22 cellular contexts compared by ENCODE assay signal in the genomic region with DNA sequence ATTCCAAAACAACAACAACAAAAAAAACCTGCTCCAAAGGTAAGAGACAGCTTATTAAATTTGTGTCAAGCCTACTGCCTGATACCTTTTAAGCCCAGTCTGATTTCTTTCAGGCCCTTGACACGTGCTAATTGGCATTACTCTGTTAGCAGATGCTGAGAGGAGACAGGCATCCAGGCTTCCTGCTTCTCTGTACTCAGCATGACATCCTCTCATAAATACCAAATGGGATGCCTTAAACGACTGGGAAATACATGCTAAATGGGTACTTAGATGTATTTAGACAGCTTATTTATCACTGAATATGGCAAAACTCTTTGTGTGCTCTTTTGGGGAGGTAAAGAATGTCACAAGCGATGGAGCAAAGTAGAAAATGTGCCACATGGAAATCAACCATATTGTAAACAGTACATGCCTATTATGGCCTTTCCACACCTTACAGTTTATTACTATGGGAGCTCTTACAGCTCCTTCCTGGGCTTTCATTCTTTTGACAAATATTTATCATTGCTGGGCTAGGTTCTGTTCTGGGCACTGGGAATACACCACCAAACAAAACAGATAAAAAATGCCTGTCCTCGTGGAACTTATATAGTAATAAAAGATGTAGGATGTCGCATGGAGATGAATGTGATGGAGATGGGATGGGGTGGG. TPM values are rescaled to one million over a fixed set of nuclear protein-coding genes. Genes with fewer than 3 reads are reported as not detected.
DNase-seq lines count a peak whose midpoint lies in the region; ATAC-seq, FAIRE-seq and TF ChIP-seq lines count a peak whose summit lies in the region.
"Had no signal": no experiment of that assay in that cellular context is flagged by ENCODE, and none has a peak within 500 bp of the region (broad histone marks: within the 10 kb centered on the region; RNA-seq: fewer than 3 reads in every experiment).

No MANE protein-coding gene starts in this region.

- H3K4me3 Mint-ChIP-seq in endodermal cell (no peak overlapping the region), glutamatergic neuron (ENCODE audit: unreplicated experiment) (no peak overlapping the region)
- no peak overlapping the region for H3K4me3 Mint-ChIP-seq in stimulated activated naive B cell treated with anti-CD40 and anti-IgM and Interleukin-4, amounts not matched to agents 10 μg/mL and 1 μg/mL and 100 μg/mL, for 72 hours
- H3K4me3 Mint-ChIP-seq: effector memory CD8-positive, alpha-beta T cell; neural crest cell had no signal

- FAIRE-seq in frontal cortex (lab: Jason Lieb, UNC): no peak
- FAIRE-seq: GM18507 had no signal

- H3K4me3 ChIP-seq in HUES6 (ENCODE audit: low read depth, low read length) (no peak overlapping the region), endodermal cell (ENCODE audit: low read length) (no peak overlapping the region), ovary (no peak overlapping the region)
- H3K4me3 ChIP-seq: BLaER1 treated with 17β-estradiol and CSF1 and Interleukin-3, amounts not matched to agents 10 nM and 100 nM; esophagus squamous epithelium; prostate gland; skin epidermis; stomach had no signal

- no peaks in the 10 kb centered on the region for H3K36me3 ChIP-seq in HUES6 (ENCODE audit: control insufficient read depth, insufficient read depth, low read length)
- H3K36me3 ChIP-seq in endodermal cell (ENCODE audit: control insufficient read depth, insufficient read depth, low read length): no peaks in the 10 kb centered on the region
- H3K36me3 ChIP-seq in ovary: no peaks in the 10 kb centered on the region
- H3K36me3 ChIP-seq: BLaER1 treated with 17β-estradiol and CSF1 and Interleukin-3, amounts not matched to agents 10 nM and 100 nM; esophagus squamous epithelium; prostate gland; stomach; WERI-Rb-1 had no signal

- H3K9ac ChIP-seq in HUES6 (ENCODE audit: low read length) (peak overlapping the region; percentile 68), endodermal cell (ENCODE audit: extremely low read depth, low read length, poor library complexity, severe bottlenecking) (no peak overlapping the region)
- H3K9ac ChIP-seq: BLaER1 treated with 17β-estradiol and CSF1 and Interleukin-3, amounts not matched to agents 10 nM and 100 nM had no signal

- H3K9me3 ChIP-seq in HUES6 (ENCODE audit: control insufficient read depth, insufficient read depth, low read depth, low read length) (no peaks in the 10 kb centered on the region), endodermal cell (ENCODE audit: control insufficient read depth, low read length) (no peaks in the 10 kb centered on the region), ovary (no peaks in the 10 kb centered on the region)
- H3K9me3 ChIP-seq: BLaER1 treated with 17β-estradiol and CSF1 and Interleukin-3, amounts not matched to agents 10 nM and 100 nM; esophagus squamous epithelium; prostate gland; stomach had no signal

- H3K4me1 ChIP-seq in HUES6 (ENCODE audit: control insufficient read depth, insufficient read depth, low read length) (peaks cover 20% of the 10 kb centered on the region; the same call in 1 of the 2 replicates), endodermal cell (ENCODE audit: control insufficient read depth, insufficient read depth, low read length) (no peaks in the 10 kb centered on the region), ovary (ENCODE audit: insufficient read depth) (peaks cover 4% of the 10 kb centered on the region)
- H3K4me1 ChIP-seq: BLaER1 treated with 17β-estradiol and CSF1 and Interleukin-3, amounts not matched to agents 10 nM and 100 nM; prostate gland had no signal

- H3K36me3 Mint-ChIP-seq in endodermal cell (ENCODE audit: low read depth): no peaks in the 10 kb centered on the region
- H3K36me3 Mint-ChIP-seq in stimulated activated naive B cell treated with anti-CD40 and anti-IgM and Interleukin-4, amounts not matched to agents 10 μg/mL and 1 μg/mL and 100 μg/mL, for 72 hours: peaks cover 3 to 5% of the 10 kb centered on the region in 2 donors
- H3K36me3 Mint-ChIP-seq in glutamatergic neuron (ENCODE audit: unreplicated experiment): no peaks in the 10 kb centered on the region

- no peak overlapping the region; the same call in 1 of the 2 replicates for H3K27ac ChIP-seq in HUES6 (ENCODE audit: low read depth, low read length)
- peak overlapping the region; percentile 24 for H3K27ac ChIP-seq in endodermal cell (ENCODE audit: low read depth, low read length)
- H3K27ac ChIP-seq in ovary: no peak overlapping the region
- H3K27ac ChIP-seq: BLaER1 treated with 17β-estradiol and CSF1 and Interleukin-3, amounts not matched to agents 10 nM and 100 nM; esophagus squamous epithelium; prostate gland; skin epidermis; WERI-Rb-1 had no signal

- H3K27me3 Mint-ChIP-seq in endodermal cell (ENCODE audit: insufficient read depth) (no peaks in the 10 kb centered on the region), glutamatergic neuron (ENCODE audit: unreplicated experiment) (no peaks in the 10 kb centered on the region)
- no peaks in the 10 kb centered on the region for H3K27me3 Mint-ChIP-seq in stimulated activated naive B cell treated with anti-CD40 and anti-IgM and Interleukin-4, amounts not matched to agents 10 μg/mL and 1 μg/mL and 100 μg/mL, for 72 hours
- H3K27me3 Mint-ChIP-seq: effector memory CD8-positive, alpha-beta T cell had no signal

- DNase-seq in NCI-H748 (lab: John Stamatoyannopoulos, UW; ENCODE audit: unreplicated experiment): peak; percentile 27
- no peak for DNase-seq in NCI-H748 treated with DMSO at 0.1 percent for 48 hours (lab: John Stamatoyannopoulos, UW)
- DNase-seq in endodermal cell: peak; percentile 56
- DNase-seq in stimulated activated naive B cell treated with anti-CD40 and anti-IgM and Interleukin-4, amounts not matched to agents 10 μg/mL and 1 μg/mL and 100 μg/mL, for 72 hours: no peak
- no peak for DNase-seq in frontal cortex (ENCODE audit: low spot score in 2 of 2)
- DNase-seq in ovary: no peak
- DNase-seq in glutamatergic neuron: no peak
- DNase-seq: activated naive CD4-positive, alpha-beta T cell treated with anti-CD3 and anti-CD28 coated beads, Interleukin-2, amount 50 U/mL, for 16 hours; activated T-cell treated with anti-CD3 and anti-CD28 coated beads for 4 hours; effector memory CD8-positive, alpha-beta T cell; esophagus squamous epithelium; MM.1S; NCI-H187 treated with DMSO at 0.1 percent for 48 hours; NCI-H226; stomach; WERI-Rb-1 had no signal

- ATAC-seq in stimulated activated naive B cell treated with anti-CD40 and anti-IgM and Interleukin-4, amounts not matched to agents 10 μg/mL and 1 μg/mL and 100 μg/mL, for 72 hours (replicated peaks): no peak
- ATAC-seq: effector memory CD8-positive, alpha-beta T cell had no signal

- H3K27ac Mint-ChIP-seq in endodermal cell (no peak overlapping the region), glutamatergic neuron (ENCODE audit: unreplicated experiment) (no peak overlapping the region)
- H3K27ac Mint-ChIP-seq in stimulated activated naive B cell treated with anti-CD40 and anti-IgM and Interleukin-4, amounts not matched to agents 10 μg/mL and 1 μg/mL and 100 μg/mL, for 72 hours: peak overlapping the region; percentile 39
- H3K27ac Mint-ChIP-seq: effector memory CD8-positive, alpha-beta T cell had no signal

- intact Hi-C loops in ovary (cut with DNase I): no loop called here

- no peak for TF ChIP-seq EP300 in ovary (IDR thresholded peaks at IDR 0.05)

- 0 to 54% methylated on average over 1 to 5 of the region's 5 CpGs for WGBS in endodermal cell (ENCODE audit: insufficient coverage in 1 of 2, insufficient read length in 1 of 2), 2 experiments
- 69 to 79% (median 77%) methylated on average over 5 of the region's 5 CpGs for WGBS in ovary, 3 donors

- H3K9me3 Mint-ChIP-seq in endodermal cell (no peaks in the 10 kb centered on the region), glutamatergic neuron (ENCODE audit: unreplicated experiment) (no peaks in the 10 kb centered on the region)
- no peaks in the 10 kb centered on the region for H3K9me3 Mint-ChIP-seq in stimulated activated naive B cell treated with anti-CD40 and anti-IgM and Interleukin-4, amounts not matched to agents 10 μg/mL and 1 μg/mL and 100 μg/mL, for 72 hours
- H3K9me3 Mint-ChIP-seq: effector memory CD8-positive, alpha-beta T cell; neural crest cell had no signal

- H3K4me1 Mint-ChIP-seq in endodermal cell: peaks cover 11% of the 10 kb centered on the region
- peaks cover 15 to 17% of the 10 kb centered on the region in 2 donors for H3K4me1 Mint-ChIP-seq in stimulated activated naive B cell treated with anti-CD40 and anti-IgM and Interleukin-4, amounts not matched to agents 10 μg/mL and 1 μg/mL and 100 μg/mL, for 72 hours
- H3K4me1 Mint-ChIP-seq in glutamatergic neuron (ENCODE audit: low read depth, unreplicated experiment): peaks cover 11% of the 10 kb centered on the region
- H3K4me1 Mint-ChIP-seq: neural crest cell had no signal

- no peak for TF ChIP-seq POLR2A in ovary (IDR thresholded peaks at IDR 0.05)

- no peaks in the 10 kb centered on the region for H3K27me3 ChIP-seq in HUES6 (ENCODE audit: control insufficient read depth, insufficient read depth, low read length)
- no peaks in the 10 kb centered on the region for H3K27me3 ChIP-seq in endodermal cell (ENCODE audit: control insufficient read depth, insufficient read depth, low read length, poor library complexity, severe bottlenecking)
- no peaks in the 10 kb centered on the region for H3K27me3 ChIP-seq in ovary
- H3K27me3 ChIP-seq: BLaER1 treated with 17β-estradiol and CSF1 and Interleukin-3, amounts not matched to agents 10 nM and 100 nM; esophagus squamous epithelium; stomach had no signal

- no peak for TF ChIP-seq CTCF in endodermal cell (conservative IDR thresholded peaks at IDR 0.05)
- TF ChIP-seq CTCF in ovary (IDR thresholded peaks at IDR 0.05): no peak
- TF ChIP-seq CTCF in glutamatergic neuron (IDR thresholded peaks at IDR 0.05; ENCODE audit: partially characterized antibody, unreplicated experiment): no peak

RNA-seq across cellular contexts. Expression of a gene that starts 11.5 kb away (rescaled TPM):
- total RNA-seq in endodermal cell (1 to 10 TPM; 2.5 to 7.0 TPM), frontal cortex (0.41 TPM), ovary (10 to 100 TPM in 6 of 7 donors, 1 to 10 TPM in 1; 9.9 to 27.2 (median 13.0) TPM), glutamatergic neuron (ENCODE audit: unreplicated experiment) (0.27 TPM)
- 2.7 TPM for polyA plus RNA-seq in endodermal cell (2013, experiment 1 of 2)
- 2.0 TPM for polyA plus RNA-seq in endodermal cell (2013, experiment 2 of 2)
- 10 to 100 TPM; 12.1 to 19.6 TPM for polyA plus RNA-seq in ovary

RNA-seq across cellular contexts. Expression of a gene that starts 11.9 kb away (rescaled TPM):
- total RNA-seq in endodermal cell (1 to 10 TPM; 6.4 to 7.8 TPM), frontal cortex (21.2 TPM), ovary (10 to 100 TPM; 13.1 to 65.5 (median 31.4) TPM), glutamatergic neuron (ENCODE audit: unreplicated experiment) (1.7 TPM)
- polyA plus RNA-seq in endodermal cell (2013, experiment 1 of 2): 10.4 TPM
- 10.8 TPM for polyA plus RNA-seq in endodermal cell (2013, experiment 2 of 2)
- polyA plus RNA-seq in ovary: 10 to 100 TPM; 14.4 to 29.2 TPM

Comparison
In these comparisons a context has a peak if more than half of its experiments do, and no peak if none do; other contexts are left out.
1. DNase-seq: peak in NCI-H748 (single experiment) and endodermal cell (single experiment); none in NCI-H748 treated with DMSO at 0.1 percent for 48 hours (single experiment), stimulated activated naive B cell treated with anti-CD40 and anti-IgM and Interleukin-4, amounts not matched to agents 10 μg/mL and 1 μg/mL and 100 μg/mL, for 72 hours (single experiment), frontal cortex (0 of 2), ovary (0 of 5) and glutamatergic neuron (single experiment).